Comparison of ENCODE assay signal across 1 cellular context in the genomic region with DNA sequence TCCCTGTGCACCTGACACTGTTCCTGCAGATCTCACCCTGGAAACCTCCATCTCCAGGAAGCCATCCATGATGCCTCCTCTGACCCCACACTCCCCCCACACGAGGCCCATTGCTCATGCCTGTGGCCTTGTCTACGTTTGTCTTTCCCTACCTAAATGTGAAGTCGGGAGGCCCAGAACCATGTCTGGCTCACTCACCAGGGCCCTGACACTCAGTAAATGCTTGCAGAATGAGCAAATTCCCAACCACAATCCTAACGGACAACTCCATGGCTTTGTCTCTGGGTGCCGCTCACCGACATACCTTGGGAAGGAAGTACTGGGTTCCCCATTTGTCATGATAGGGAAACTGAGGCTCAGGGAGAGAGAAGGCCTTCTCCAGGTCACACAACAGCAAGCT.
TF ChIP-seq lines count a peak whose summit lies in the region.

No MANE protein-coding gene starts in this region.

TF ChIP-seq in GM23338, 12 proteins besides CTCF, POLR2A, EP300 and RAD21 (continued from another document):
- TF ChIP-seq, protein P1, sequence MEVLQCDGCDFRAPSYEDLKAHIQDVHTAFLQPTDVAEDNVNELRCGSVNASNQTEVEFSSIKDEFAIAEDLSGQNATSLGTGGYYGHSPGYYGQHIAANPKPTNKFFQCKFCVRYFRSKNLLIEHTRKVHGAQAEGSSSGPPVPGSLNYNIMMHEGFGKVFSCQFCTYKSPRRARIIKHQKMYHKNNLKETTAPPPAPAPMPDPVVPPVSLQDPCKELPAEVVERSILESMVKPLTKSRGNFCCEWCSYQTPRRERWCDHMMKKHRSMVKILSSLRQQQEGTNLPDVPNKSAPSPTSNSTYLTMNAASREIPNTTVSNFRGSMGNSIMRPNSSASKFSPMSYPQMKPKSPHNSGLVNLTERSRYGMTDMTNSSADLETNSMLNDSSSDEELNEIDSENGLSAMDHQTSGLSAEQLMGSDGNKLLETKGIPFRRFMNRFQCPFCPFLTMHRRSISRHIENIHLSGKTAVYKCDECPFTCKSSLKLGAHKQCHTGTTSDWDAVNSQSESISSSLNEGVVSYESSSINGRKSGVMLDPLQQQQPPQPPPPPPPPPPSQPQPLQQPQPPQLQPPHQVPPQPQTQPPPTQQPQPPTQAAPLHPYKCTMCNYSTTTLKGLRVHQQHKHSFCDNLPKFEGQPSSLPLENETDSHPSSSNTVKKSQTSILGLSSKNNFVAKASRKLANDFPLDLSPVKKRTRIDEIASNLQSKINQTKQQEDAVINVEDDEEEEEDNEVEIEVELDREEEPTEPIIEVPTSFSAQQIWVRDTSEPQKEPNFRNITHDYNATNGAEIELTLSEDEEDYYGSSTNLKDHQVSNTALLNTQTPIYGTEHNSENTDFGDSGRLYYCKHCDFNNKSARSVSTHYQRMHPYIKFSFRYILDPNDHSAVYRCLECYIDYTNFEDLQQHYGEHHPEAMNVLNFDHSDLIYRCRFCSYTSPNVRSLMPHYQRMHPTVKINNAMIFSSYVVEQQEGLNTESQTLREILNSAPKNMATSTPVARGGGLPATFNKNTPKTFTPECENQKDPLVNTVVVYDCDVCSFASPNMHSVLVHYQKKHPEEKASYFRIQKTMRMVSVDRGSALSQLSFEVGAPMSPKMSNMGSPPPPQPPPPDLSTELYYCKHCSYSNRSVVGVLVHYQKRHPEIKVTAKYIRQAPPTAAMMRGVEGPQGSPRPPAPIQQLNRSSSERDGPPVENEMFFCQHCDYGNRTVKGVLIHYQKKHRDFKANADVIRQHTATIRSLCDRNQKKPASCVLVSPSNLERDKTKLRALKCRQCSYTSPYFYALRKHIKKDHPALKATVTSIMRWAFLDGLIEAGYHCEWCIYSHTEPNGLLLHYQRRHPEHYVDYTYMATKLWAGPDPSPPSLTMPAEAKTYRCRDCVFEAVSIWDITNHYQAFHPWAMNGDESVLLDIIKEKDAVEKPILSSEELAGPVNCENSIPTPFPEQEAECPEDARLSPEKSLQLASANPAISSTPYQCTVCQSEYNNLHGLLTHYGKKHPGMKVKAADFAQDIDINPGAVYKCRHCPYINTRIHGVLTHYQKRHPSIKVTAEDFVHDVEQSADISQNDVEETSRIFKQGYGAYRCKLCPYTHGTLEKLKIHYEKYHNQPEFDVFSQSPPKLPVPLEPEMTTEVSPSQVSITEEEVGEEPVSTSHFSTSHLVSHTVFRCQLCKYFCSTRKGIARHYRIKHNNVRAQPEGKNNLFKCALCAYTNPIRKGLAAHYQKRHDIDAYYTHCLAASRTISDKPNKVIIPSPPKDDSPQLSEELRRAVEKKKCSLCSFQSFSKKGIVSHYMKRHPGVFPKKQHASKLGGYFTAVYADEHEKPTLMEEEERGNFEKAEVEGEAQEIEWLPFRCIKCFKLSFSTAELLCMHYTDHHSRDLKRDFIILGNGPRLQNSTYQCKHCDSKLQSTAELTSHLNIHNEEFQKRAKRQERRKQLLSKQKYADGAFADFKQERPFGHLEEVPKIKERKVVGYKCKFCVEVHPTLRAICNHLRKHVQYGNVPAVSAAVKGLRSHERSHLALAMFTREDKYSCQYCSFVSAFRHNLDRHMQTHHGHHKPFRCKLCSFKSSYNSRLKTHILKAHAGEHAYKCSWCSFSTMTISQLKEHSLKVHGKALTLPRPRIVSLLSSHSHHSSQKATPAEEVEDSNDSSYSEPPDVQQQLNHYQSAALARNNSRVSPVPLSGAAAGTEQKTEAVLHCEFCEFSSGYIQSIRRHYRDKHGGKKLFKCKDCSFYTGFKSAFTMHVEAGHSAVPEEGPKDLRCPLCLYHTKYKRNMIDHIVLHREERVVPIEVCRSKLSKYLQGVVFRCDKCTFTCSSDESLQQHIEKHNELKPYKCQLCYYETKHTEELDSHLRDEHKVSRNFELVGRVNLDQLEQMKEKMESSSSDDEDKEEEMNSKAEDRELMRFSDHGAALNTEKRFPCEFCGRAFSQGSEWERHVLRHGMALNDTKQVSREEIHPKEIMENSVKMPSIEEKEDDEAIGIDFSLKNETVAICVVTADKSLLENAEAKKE (CRISPR knock-in tag; IDR thresholded peaks at IDR 0.05) = no peak
- TF ChIP-seq ZNF114 (CRISPR knock-in tag; IDR thresholded peaks at IDR 0.05) = no peak
